Comparison of ENCODE assay signal across 8 cellular contexts in the genomic region with DNA sequence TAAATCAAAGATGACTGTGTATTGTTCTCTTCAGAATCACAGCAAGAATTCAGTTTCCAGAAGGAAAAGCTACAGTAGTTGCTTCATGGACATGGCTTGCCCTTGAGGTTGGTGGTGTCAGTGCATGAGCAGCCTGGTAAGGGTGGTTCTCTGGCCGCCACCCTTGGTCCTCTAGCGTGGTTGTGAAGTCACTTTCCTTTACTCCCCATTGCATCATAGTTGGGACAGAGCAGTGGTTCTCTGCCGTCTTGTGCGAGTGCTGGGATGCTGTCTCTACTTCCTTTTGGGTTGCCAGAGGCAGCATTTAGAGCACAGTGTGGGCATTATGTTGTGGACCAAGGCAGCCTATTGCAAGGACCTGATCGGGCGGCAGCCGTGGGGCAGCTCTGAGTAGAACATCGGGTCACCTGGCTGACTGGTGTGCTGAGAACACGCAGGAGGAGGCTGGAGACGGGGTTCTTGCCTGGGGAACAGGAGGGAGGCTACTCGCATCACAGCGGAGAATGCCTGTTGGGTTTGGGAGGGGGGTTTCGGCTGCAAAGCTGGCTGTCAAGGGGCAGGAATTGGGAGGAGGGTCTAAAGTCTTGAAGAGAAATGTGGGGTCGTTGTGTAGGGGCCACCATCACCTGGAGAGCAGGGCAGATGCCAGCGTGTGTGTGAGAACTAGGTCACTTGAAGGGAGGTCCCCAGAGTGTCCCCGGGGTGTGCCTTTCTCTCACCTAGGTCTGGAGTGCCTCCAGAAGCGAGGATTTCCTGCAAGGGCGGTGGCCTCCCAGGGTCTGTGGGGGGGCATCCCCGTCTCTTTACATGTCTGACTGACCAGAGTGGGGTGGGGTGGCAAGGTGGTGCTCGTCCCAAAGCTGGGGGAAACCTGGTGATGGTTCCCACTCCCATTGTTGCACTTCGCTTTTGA. TPM values are rescaled to one million over a fixed set of nuclear protein-coding genes. Genes with fewer than 3 reads are reported as not detected.
DNase-seq lines count a peak whose midpoint lies in the region; ATAC-seq and TF ChIP-seq lines count a peak whose summit lies in the region.

No MANE protein-coding gene starts in this region.

- H4K20me1 ChIP-seq in smooth muscle cell (ENCODE audit: low read depth): peaks cover 100% of the 10 kb centered on the region

- H3K36me3 ChIP-seq in smooth muscle cell (ENCODE audit: low read depth) (no peaks in the 10 kb centered on the region), A673 (ENCODE audit: insufficient read depth, low read length, poor library complexity, severe bottlenecking) (peaks cover 33% of the 10 kb centered on the region)

- DNase-seq in LNCaP clone FGC (ENCODE audit: low read depth) (no peak), activated B cell treated with CpG ODN at 0.5 μM for 24 hours (no peak), fibroblast of villous mesenchyme (ENCODE audit: low read depth) (peak; percentile 38), smooth muscle cell (lab: John Stamatoyannopoulos, UW; ENCODE audit: unreplicated experiment) (no peak), A172 (ENCODE audit: low spot score) (no peak), UCSD-AML1 (lab: John Stamatoyannopoulos, UW; ENCODE audit: unreplicated experiment) (no peak), A673 (ENCODE audit: low spot score) (no peak), NCI-H345 (lab: John Stamatoyannopoulos, UW) (no peak)

- peaks cover 100% of the 10 kb centered on the region for H3K79me2 ChIP-seq in smooth muscle cell (ENCODE audit: low read depth)

- H3K4me3 Mint-ChIP-seq in activated B cell treated with CpG ODN at 0.5 μM for 24 hours: peak overlapping the region; percentile 53

- no TSS peak for BruUV-seq in A673 (replicated peaks; lab: Mats Ljungman, UMichigan)

- H3K27me3 ChIP-seq in smooth muscle cell (ENCODE audit: low read depth) (no peaks in the 10 kb centered on the region), A673 (replicated peaks; ENCODE audit: insufficient read depth, low read depth, low read length, poor library complexity) (no peaks in the 10 kb centered on the region)

- 89% methylated on average over 21 of the region's 21 CpGs for WGBS in smooth muscle cell (ENCODE audit: low lambda C conversion rate)

- H3K27me3 Mint-ChIP-seq in activated B cell treated with CpG ODN at 0.5 μM for 24 hours: no peaks in the 10 kb centered on the region

- H3K4me1 ChIP-seq in smooth muscle cell (ENCODE audit: low read depth) (peaks cover 42% of the 10 kb centered on the region), A673 (ENCODE audit: insufficient read depth, low read length, poor library complexity, severe bottlenecking) (peaks cover 20% of the 10 kb centered on the region)

- peaks cover 47% of the 10 kb centered on the region for H3K36me3 Mint-ChIP-seq in activated B cell treated with CpG ODN at 0.5 μM for 24 hours (ENCODE audit: low read depth)

- peaks cover 86% of the 10 kb centered on the region for H3K4me1 Mint-ChIP-seq in activated B cell treated with CpG ODN at 0.5 μM for 24 hours

- POLR2A ChIA-PET in activated B cell treated with CpG ODN at 0.5 μM for 24 hours (lab: Charles Lee) (interaction anchor here (0.8 kb wide), 1 partner anchor 77 kb away, joined by 3 read pairs; the partner anchor contains the start of gene IBA57), A673 (lab: Charles Lee; ENCODE audit: low non-redundant PET) (no interaction called here)

- H3K9ac ChIP-seq in smooth muscle cell (ENCODE audit: low read depth): no peak overlapping the region

- H3K27ac Mint-ChIP-seq in activated B cell treated with CpG ODN at 0.5 μM for 24 hours: peak overlapping the region; percentile 72

- no peak for TF ChIP-seq CTCF in LNCaP clone FGC (IDR thresholded peaks at IDR 0.05; ENCODE audit: control insufficient read depth, extremely low read depth, insufficient read depth)
- TF ChIP-seq CTCF in activated B cell treated with CpG ODN at 0.5 μM for 24 hours (IDR thresholded peaks at IDR 0.05): no peak
- TF ChIP-seq CTCF in fibroblast of villous mesenchyme (IDR thresholded peaks at IDR 0.05; ENCODE audit: insufficient read depth, low read depth, low read length): no peak
- no peak for TF ChIP-seq CTCF in smooth muscle cell (IDR thresholded peaks at IDR 0.05; ENCODE audit: borderline replicate concordance, insufficient read depth, poor library complexity, severe bottlenecking)
- no peak for TF ChIP-seq CTCF in A673 (conservative IDR thresholded peaks at IDR 0.05; ENCODE audit: low read depth, low read length)

- CTCF ChIA-PET in activated B cell treated with CpG ODN at 0.5 μM for 24 hours (lab: Charles Lee) (no interaction called here), A673 (lab: Charles Lee) (no interaction called here)

- H3F3A ChIP-seq in smooth muscle cell (ENCODE audit: low read depth): peaks cover 28% of the 10 kb centered on the region

- peak overlapping the region; percentile 96 for H3K27ac ChIP-seq in smooth muscle cell (ENCODE audit: low read depth)
- no peak overlapping the region for H3K27ac ChIP-seq in A673 (ENCODE audit: low read depth, low read length, poor library complexity, severe bottlenecking)

- H3K9me3 ChIP-seq in smooth muscle cell (replicated peaks; ENCODE audit: low read depth) (no peaks in the 10 kb centered on the region), A673 (ENCODE audit: low read depth, low read length, poor library complexity, severe bottlenecking) (peaks cover 15% of the 10 kb centered on the region)

- H3K4me3 ChIP-seq in LNCaP clone FGC (ENCODE audit: low read depth, low read length): peak overlapping the region; percentile 39
- H3K4me3 ChIP-seq in fibroblast of villous mesenchyme (ENCODE audit: low read depth, low read length): no peak overlapping the region
- no peak overlapping the region for H3K4me3 ChIP-seq in smooth muscle cell
- no peak overlapping the region for H3K4me3 ChIP-seq in A673 (ENCODE audit: low read depth, low read length, poor library complexity, severe bottlenecking)

- ATAC-seq in activated B cell treated with CpG ODN at 0.5 μM for 24 hours (ENCODE audit: low read depth): no peak

- intact Hi-C loops in activated B cell treated with CpG ODN at 0.5 μM for 24 hours (cut with micrococcal nuclease): loop anchor here (10.0 kb wide), 1 partner anchor 1416 kb away; the partner anchor contains the start of gene NUP133
- intact Hi-C loops in A673 (cut with micrococcal nuclease; ENCODE audit: unreplicated experiment): no loop called here

- peak overlapping the region; percentile 88 for H3K4me2 ChIP-seq in smooth muscle cell

- no peak overlapping the region for H2AFZ ChIP-seq in smooth muscle cell (ENCODE audit: low read depth)

- H3K9me3 Mint-ChIP-seq in activated B cell treated with CpG ODN at 0.5 μM for 24 hours: no peaks in the 10 kb centered on the region

RNA-seq across cellular contexts. Expression of gene ARF1, which starts 6.3 kb away (rescaled TPM):
- total RNA-seq in activated B cell treated with CpG ODN at 0.5 μM for 24 hours (209 and 213 TPM in 2 replicates), fibroblast of villous mesenchyme (262 and 339 TPM in 2 replicates), smooth muscle cell (209 and 237 TPM in 2 replicates), A673 (2021) (395 and 397 TPM in 2 replicates)
- 615 and 698 TPM in 2 replicates for polyA plus RNA-seq in smooth muscle cell
- 263 and 292 TPM in 2 replicates for total RNA-seq in A172 (2014; rRNA removed; shearing (Covaris generic))

RNA-seq across cellular contexts. Expression of gene C1orf35, which starts 14.3 kb away (rescaled TPM):
- total RNA-seq in activated B cell treated with CpG ODN at 0.5 μM for 24 hours (11.9 and 13.3 TPM in 2 replicates), fibroblast of villous mesenchyme (5.6 and 5.8 TPM in 2 replicates), smooth muscle cell (5.2 and 7.6 TPM in 2 replicates), A673 (2021) (27.5 and 27.6 TPM in 2 replicates)
- 18.7 and 31.1 TPM in 2 replicates for polyA plus RNA-seq in smooth muscle cell
- total RNA-seq in A172 (2014; rRNA removed; shearing (Covaris generic)): 31.7 and 31.8 TPM in 2 replicates

RNA-seq across cellular contexts. Expression of gene MRPL55, which starts 20.3 kb away (rescaled TPM):
- 34.0 and 34.3 TPM in 2 replicates for total RNA-seq in activated B cell treated with CpG ODN at 0.5 μM for 24 hours
- total RNA-seq in fibroblast of villous mesenchyme: 39.3 and 48.0 TPM in 2 replicates
- 72.8 and 83.4 TPM in 2 replicates for total RNA-seq in smooth muscle cell
- polyA plus RNA-seq in smooth muscle cell: 169 and 178 TPM in 2 replicates
- total RNA-seq in A172 (2014; rRNA removed; shearing (Covaris generic)): 103 and 141 TPM in 2 replicates
- total RNA-seq in A673 (2021): 60.4 and 70.8 TPM in 2 replicates

RNA-seq across cellular contexts. Expression of gene GUK1, which starts 51.2 kb away (rescaled TPM):
- total RNA-seq in activated B cell treated with CpG ODN at 0.5 μM for 24 hours (104 and 119 TPM in 2 replicates), fibroblast of villous mesenchyme (367 and 380 TPM in 2 replicates), smooth muscle cell (165 and 205 TPM in 2 replicates), A673 (2021) (128 and 130 TPM in 2 replicates)
- polyA plus RNA-seq in smooth muscle cell: 460 and 465 TPM in 2 replicates
- 407 and 501 TPM in 2 replicates for total RNA-seq in A172 (2014; rRNA removed; shearing (Covaris generic))
